13 cellular contexts compared by ENCODE assay signal in the genomic region with DNA sequence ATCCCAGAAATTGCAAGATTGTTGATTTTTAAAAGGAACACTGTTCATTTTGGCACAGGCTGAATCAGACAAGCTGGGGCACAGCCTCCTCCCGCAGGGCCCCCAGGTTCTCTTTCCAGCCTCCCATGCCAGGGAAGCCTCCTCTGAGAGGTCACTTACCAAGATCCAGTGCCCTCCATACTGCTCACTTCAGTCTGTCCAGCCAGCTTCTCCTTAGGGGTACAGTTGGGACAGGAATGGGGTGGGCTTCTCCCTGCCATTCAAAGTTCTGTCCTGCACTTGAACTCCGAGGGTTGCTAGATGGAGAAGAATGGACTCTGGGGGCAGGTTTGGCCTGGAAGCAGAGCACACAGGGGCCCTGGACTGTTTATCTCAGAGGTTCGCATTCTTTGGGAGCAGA. TPM values are rescaled to one million over a fixed set of nuclear protein-coding genes. Genes with fewer than 3 reads are reported as not detected.
DNase-seq lines count a peak whose midpoint lies in the region; ATAC-seq and TF ChIP-seq lines count a peak whose summit lies in the region.
"Had no signal": no experiment of that assay in that cellular context is flagged by ENCODE, and none has a peak within 500 bp of the region (broad histone marks: within the 10 kb centered on the region; RNA-seq: fewer than 3 reads in every experiment).

No MANE protein-coding gene starts in this region.

- H3K4me3 ChIP-seq in lung (no peak overlapping the region), osteoblast (ENCODE audit: insufficient read depth, low read length) (no peak overlapping the region)
- H3K4me3 ChIP-seq: A549 had no signal

- H3K4me1 ChIP-seq in lung (ENCODE audit: control insufficient read depth in 2 of 2, insufficient read depth in 2 of 2, low read length in 2 of 2) = peaks cover 0 to 2% of the 10 kb centered on the region in 2 donors
- peaks cover 1% of the 10 kb centered on the region for H3K4me1 ChIP-seq in osteoblast (ENCODE audit: insufficient read depth, low read length)

- peak; percentile 35 for DNase-seq in activated CD8-positive, alpha-beta memory T cell treated with anti-CD3 and anti-CD28 coated beads for 24 hours
- no peak for DNase-seq in activated CD8-positive, alpha-beta memory T cell treated with anti-CD3 and anti-CD28 coated beads, Interleukin-2, amount 50 U/mL, for 48 hours
- peak; percentile 21 for DNase-seq in lung (ENCODE audit: low spot score)
- peak; percentile 19 for DNase-seq in osteoblast (ENCODE audit: insufficient read length, low spot score, missing footprints)
- DNase-seq in T-helper 1 cell = no peak
- DNase-seq: AML-193, Caco-2, IMR-90 had no signal

- ATAC-seq in lung (ENCODE audit: insufficient read depth, low FRiP score) = no peak
- no peak for ATAC-seq in HG02938 (IDR thresholded peaks at IDR 0.05; ENCODE audit: unreplicated experiment)
- no peak for ATAC-seq in HG02973 (IDR thresholded peaks at IDR 0.05; ENCODE audit: unreplicated experiment)
- ATAC-seq: A549 had no signal

- no peak overlapping the region for H3K4me2 ChIP-seq in osteoblast (ENCODE audit: insufficient read depth, low read length)
- H3K4me2 ChIP-seq: A549 had no signal

- H2AFZ ChIP-seq in osteoblast (ENCODE audit: low read length) = no peak overlapping the region

- H4K20me1 ChIP-seq in osteoblast (ENCODE audit: insufficient read depth, low read length) = no peaks in the 10 kb centered on the region

- TF ChIP-seq CTCF in lung (IDR thresholded peaks at IDR 0.05; ENCODE audit: control extremely low read depth, extremely low read depth) (no peak), osteoblast (IDR thresholded peaks at IDR 0.05; ENCODE audit: extremely low read depth, low read depth, low read length) (no peak)

- H3K27me3 ChIP-seq in lung (ENCODE audit: control insufficient read depth, insufficient read depth) (no peaks in the 10 kb centered on the region), osteoblast (ENCODE audit: insufficient read depth, low read length) (peaks cover 61% of the 10 kb centered on the region)

- 92 to 95% methylated on average over 3 of the region's 3 CpGs for WGBS in lung, 2 donors

- no peaks in the 10 kb centered on the region for H3K79me2 ChIP-seq in osteoblast (ENCODE audit: insufficient read depth, low read length)

- H3K9me3 ChIP-seq in lung (ENCODE audit: control insufficient read depth in 2 of 2, insufficient read depth in 1 of 2, low read length in 1 of 2) = no peaks in the 10 kb centered on the region
- H3K9me3 ChIP-seq in osteoblast (ENCODE audit: low read depth, low read length) = no peaks in the 10 kb centered on the region
- H3K9me3 ChIP-seq: A549, Caco-2 had no signal

- H3K27ac ChIP-seq in lung (ENCODE audit: low read depth in 1 of 2, low read length in 1 of 2) = no peak overlapping the region
- H3K27ac ChIP-seq in osteoblast (ENCODE audit: low read depth, low read length) = no peak overlapping the region
- H3K27ac ChIP-seq: 22Rv1, A549, C4-2B had no signal

- H3K36me3 ChIP-seq in lung (ENCODE audit: control insufficient read depth in 2 of 2, insufficient read depth in 2 of 2, low read length in 2 of 2) (no peaks in the 10 kb centered on the region), osteoblast (ENCODE audit: insufficient read depth, low read length) (no peaks in the 10 kb centered on the region)

RNA-seq across cellular contexts. Expression of a gene that starts 7.5 kb away (rescaled TPM):
- total RNA-seq in lung (1 to 10 TPM; 2.6 to 4.7 TPM), osteoblast (under 0.01 TPM in 2 replicates)
- polyA plus RNA-seq in lung = 1 to 10 TPM; 1.1 to 2.2 TPM
- total RNA-seq: IMR-90 had no signal

Comparison
In these comparisons a context has a peak if more than half of its experiments do, and no peak if none do; other contexts are left out.
1. DNase-seq: peak in activated CD8-positive, alpha-beta memory T cell treated with anti-CD3 and anti-CD28 coated beads for 24 hours (single experiment), lung (single experiment) and osteoblast (single experiment); none in activated CD8-positive, alpha-beta memory T cell treated with anti-CD3 and anti-CD28 coated beads, Interleukin-2, amount 50 U/mL, for 48 hours (single experiment) and T-helper 1 cell (0 of 5).